1 cellular context compared by ENCODE assay signal in genomic region chr6:151370509-151371078, GRCh38.
TF ChIP-seq lines count a peak whose summit lies in the region.

No MANE protein-coding gene starts in this region.

TF ChIP-seq in SK-N-SH, 30 proteins besides CTCF, POLR2A, EP300 and RAD21 (continued from another document):
- TF ChIP-seq PBX3 (IDR thresholded peaks at IDR 0.05) (no peak), FOXJ3 (CRISPR knock-in tag; IDR thresholded peaks at IDR 0.05) (no peak), TEAD4 (IDR thresholded peaks at IDR 0.05; ENCODE audit: borderline replicate concordance, insufficient read depth) (no peak), MEF2A (IDR thresholded peaks at IDR 0.05; ENCODE audit: borderline replicate concordance, low read depth) (no peak), NFIC (IDR thresholded peaks at IDR 0.05; ENCODE audit: borderline replicate concordance) (no peak), CHD2 (IDR thresholded peaks at IDR 0.05; ENCODE audit: low read length, partially characterized antibody) (no peak), MXI1 (IDR thresholded peaks at IDR 0.05; ENCODE audit: low read depth, low read length) (no peak), RCOR1 (IDR thresholded peaks at IDR 0.05; ENCODE audit: low read length) (no peak), JUND (IDR thresholded peaks at IDR 0.05) (no peak), ELF1 (IDR thresholded peaks at IDR 0.05) (no peak), TAF1 (IDR thresholded peaks at IDR 0.05; ENCODE audit: borderline replicate concordance, low read depth, low read length) (no peak), FOXM1 (IDR thresholded peaks at IDR 0.05; ENCODE audit: low read depth) (no peak), GABPA (IDR thresholded peaks at IDR 0.05; ENCODE audit: low read depth) (no peak)
